Comparison of ENCODE assay signal across 27 cellular contexts in genomic region chr1:206832352-206832751, GRCh38. TPM values are rescaled to one million over a fixed set of nuclear protein-coding genes. Genes with fewer than 3 reads are reported as not detected.
"Had no signal": no experiment of that assay in that cellular context is flagged by ENCODE, and none has a peak within 500 bp of the region (broad histone marks: within the 10 kb centered on the region; RNA-seq: fewer than 3 reads in every experiment).

No MANE protein-coding gene starts in this region.

- ATAC-seq: activated naive CD4-positive, alpha-beta T cell treated with anti-CD3 and anti-CD28 coated beads, Interleukin-2, amount 50 U/mL, for 72 hours; gastrocnemius medialis; left lung; naive thymus-derived CD8-positive, alpha-beta T cell; sciatic nerve; stimulated activated naive CD8-positive, alpha-beta T cell treated with anti-CD3 and anti-CD28 coated beads, Interleukin-15, Interleukin-2, amounts not matched to agents 100 U/mL and 50 U/mL, for 24 hours had no signal

- H3K27ac Mint-ChIP-seq: activated CD4-positive, alpha-beta memory T cell treated with anti-CD3 and anti-CD28 coated beads for 36 hours; activated naive CD4-positive, alpha-beta T cell treated with anti-CD3 and anti-CD28 coated beads, Interleukin-2, amount 50 U/mL, for 72 hours; neural progenitor cell had no signal

- H3K4me3 ChIP-seq: esophagus squamous epithelium, gastrocnemius medialis, left lung, lung, neural progenitor cell had no signal

- H3K27me3 ChIP-seq: neural progenitor cell had no signal

- H3K9me3 Mint-ChIP-seq: activated CD4-positive, alpha-beta memory T cell treated with anti-CD3 and anti-CD28 coated beads for 36 hours; naive thymus-derived CD8-positive, alpha-beta T cell; neural progenitor cell had no signal

- DNase-seq: activated CD4-positive, alpha-beta memory T cell treated with anti-CD3 and anti-CD28 coated beads for 36 hours; activated CD4-positive, alpha-beta T cell treated with anti-CD3 and anti-CD28 coated beads for 48 hours; activated CD8-positive, alpha-beta memory T cell treated with anti-CD3 and anti-CD28 coated beads, Interleukin-2, amount 10 ng/mL, durations not matched to agents 7 days and 5 days; activated effector memory CD4-positive, alpha-beta T cell treated with anti-CD3 and anti-CD28 coated beads, Interleukin-2, amount 50 U/mL, for 16 hours; activated T-cell treated with anti-CD3 and anti-CD28 coated beads for 4 hours; central memory CD4-positive, alpha-beta T cell; esophagus squamous epithelium; gastrocnemius medialis; kidney glomerular epithelial cell; left lung; naive thymus-derived CD8-positive, alpha-beta T cell; small intestine; stimulated activated CD4-positive, alpha-beta T cell treated with anti-CD3 and anti-CD28 coated beads, Interleukin-15, amount 100 ng/mL, for 24 hours; stimulated activated CD8-positive, alpha-beta memory T cell treated with anti-CD3 and anti-CD28 coated beads, Interleukin-4, amount 100 ng/mL, for 48 hours; stimulated activated naive CD8-positive, alpha-beta T cell treated with anti-CD3 and anti-CD28 coated beads, Interleukin-15, Interleukin-2, amounts not matched to agents 100 U/mL and 50 U/mL, for 24 hours; T-helper 1 cell; T1000 had no signal

- H3K27ac ChIP-seq: esophagus squamous epithelium, gastrocnemius medialis, left lung had no signal

- H3K9me3 ChIP-seq: esophagus squamous epithelium, gastrocnemius medialis, left lung had no signal

- H3K4me1 ChIP-seq: gastrocnemius medialis had no signal

- H3K4me3 Mint-ChIP-seq: activated CD4-positive, alpha-beta memory T cell treated with anti-CD3 and anti-CD28 coated beads for 36 hours; activated CD8-positive, alpha-beta memory T cell treated with anti-CD3 and anti-CD28 coated beads, Interleukin-2, amount 10 ng/mL, durations not matched to agents 7 days and 5 days; naive thymus-derived CD8-positive, alpha-beta T cell; neural progenitor cell had no signal

- H3K36me3 ChIP-seq: esophagus squamous epithelium, gastrocnemius medialis, left lung, neural progenitor cell had no signal

- H3K36me3 Mint-ChIP-seq: activated CD4-positive, alpha-beta memory T cell treated with anti-CD3 and anti-CD28 coated beads for 36 hours; activated CD8-positive, alpha-beta memory T cell treated with anti-CD3 and anti-CD28 coated beads, Interleukin-2, amount 10 ng/mL, durations not matched to agents 7 days and 5 days; activated naive CD4-positive, alpha-beta T cell treated with anti-CD3 and anti-CD28 coated beads, Interleukin-2, amount 50 U/mL, for 72 hours; naive thymus-derived CD8-positive, alpha-beta T cell; neural progenitor cell had no signal

RNA-seq across cellular contexts. Expression of gene IL20, which starts 33.1 kb away (rescaled TPM):
- total RNA-seq: activated CD4-positive, alpha-beta memory T cell treated with anti-CD3 and anti-CD28 coated beads for 36 hours; activated CD8-positive, alpha-beta memory T cell treated with anti-CD3 and anti-CD28 coated beads, Interleukin-2, amount 10 ng/mL, durations not matched to agents 7 days and 5 days; activated naive CD4-positive, alpha-beta T cell treated with anti-CD3 and anti-CD28 coated beads, Interleukin-2, amount 50 U/mL, for 72 hours; astrocyte; gastrocnemius medialis; left lung; lung; naive thymus-derived CD8-positive, alpha-beta T cell; osteoblast; posterior vena cava; renal cortical epithelial cell; sciatic nerve; subcutaneous adipose tissue; urinary bladder had no signal
